ENCODE assay signal across 17 cellular contexts in genomic region chr10:44424298-44424697, GRCh38. TPM values are rescaled to one million over a fixed set of nuclear protein-coding genes. Genes with fewer than 3 reads are reported as not detected.
DNase-seq lines count a peak whose midpoint lies in the region; FAIRE-seq and TF ChIP-seq lines count a peak whose summit lies in the region.
"Had no signal": no experiment of that assay in that cellular context is flagged by ENCODE, and none has a peak within 500 bp of the region (broad histone marks: within the 10 kb centered on the region; RNA-seq: fewer than 3 reads in every experiment).

No MANE protein-coding gene starts in this region.

- H3K4me3 ChIP-seq in H1 (ENCODE audit: extremely low read depth in 1 of 4, insufficient read depth in 2 of 4, low read depth in 3 of 4, low read length in 4 of 4) = no peak overlapping the region
- H3K4me3 ChIP-seq in neural progenitor cell = no peak overlapping the region
- no peak overlapping the region for H3K4me3 ChIP-seq in CD8-positive, alpha-beta memory T cell (ENCODE audit: low read length)
- H3K4me3 ChIP-seq: BLaER1 treated with 17β-estradiol and CSF1 and Interleukin-3, amounts not matched to agents 10 nM and 100 nM; GM23248; HAP-1 had no signal

- H2AFZ ChIP-seq in H1 (ENCODE audit: low read length) (no peak overlapping the region), neural progenitor cell (replicated peaks) (peak overlapping the region; percentile 26)
- H2AFZ ChIP-seq: GM23248 had no signal

- H3K27ac Mint-ChIP-seq in neural progenitor cell = peak overlapping the region; percentile 63
- no peak overlapping the region for H3K27ac Mint-ChIP-seq in CD8-positive, alpha-beta memory T cell
- H3K27ac Mint-ChIP-seq: CD4-positive, CD25-positive, alpha-beta regulatory T cell had no signal

- FAIRE-seq in H1 (lab: Jason Lieb, UNC) = no peak
- FAIRE-seq in urothelium cell line (lab: Jason Lieb, UNC) = no peak
- FAIRE-seq: GM12892, HepG2, HTR-8/SVneo had no signal

- H4K91ac ChIP-seq in H1 (replicated peaks; ENCODE audit: insufficient read length, low read length) = no peak overlapping the region

- H3K4me1 Mint-ChIP-seq in neural progenitor cell = no peaks in the 10 kb centered on the region
- peaks cover 0 to 8% (median 0%) of the 10 kb centered on the region in 3 donors for H3K4me1 Mint-ChIP-seq in CD8-positive, alpha-beta memory T cell
- H3K4me1 Mint-ChIP-seq: CD4-positive, CD25-positive, alpha-beta regulatory T cell had no signal

- no peak overlapping the region for H4K8ac ChIP-seq in H1 (ENCODE audit: extremely low read depth, insufficient read depth, low read length)

- H3K23ac ChIP-seq in H1 (ENCODE audit: insufficient read length) = no peak overlapping the region

- H3K36me3 ChIP-seq in H1 (ENCODE audit: control insufficient read depth in 2 of 4, insufficient read depth in 4 of 4, low read length in 3 of 4) (no peaks in the 10 kb centered on the region), neural progenitor cell (no peaks in the 10 kb centered on the region)
- H3K36me3 ChIP-seq in CD8-positive, alpha-beta memory T cell (ENCODE audit: insufficient read depth, low read length) = no peaks in the 10 kb centered on the region
- H3K36me3 ChIP-seq: BLaER1 treated with 17β-estradiol and CSF1 and Interleukin-3, amounts not matched to agents 10 nM and 100 nM; HAP-1 had no signal

- no peak for TF ChIP-seq EP300 in H1 (IDR thresholded peaks at IDR 0.05; ENCODE audit: borderline replicate concordance in 1 of 2, low read depth in 2 of 2, low read length in 2 of 2)

- no peaks in the 10 kb centered on the region for H3K36me3 Mint-ChIP-seq in neural progenitor cell
- no peaks in the 10 kb centered on the region for H3K36me3 Mint-ChIP-seq in CD8-positive, alpha-beta memory T cell
- H3K36me3 Mint-ChIP-seq: CD4-positive, CD25-positive, alpha-beta regulatory T cell had no signal

- no peaks in the 10 kb centered on the region for H3K79me1 ChIP-seq in H1 (ENCODE audit: low read depth, low read length)

- TF ChIP-seq CTCF in H1 (IDR thresholded peaks at IDR 0.05; ENCODE audit: control extremely low read depth in 1 of 3, insufficient read depth in 1 of 3, low read depth in 1 of 3, low read length in 3 of 3) = no peak
- TF ChIP-seq CTCF in neural progenitor cell (IDR thresholded peaks at IDR 0.05) = no peak

- H2BK120ac ChIP-seq in H1 (replicated peaks; ENCODE audit: low read depth, low read length) = no peak overlapping the region

- peak; percentile 1 for DNase-seq in GM03348 (ENCODE audit: low spot score)
- no peak for DNase-seq in H1 (ENCODE audit: low read depth in 1 of 2, low spot score in 2 of 2)
- no peak for DNase-seq in neural progenitor cell (ENCODE audit: low spot score)
- peak; percentile 3 for DNase-seq in urothelium cell line (ENCODE audit: low spot score)
- no peak for DNase-seq in NCI-H1092 treated with DMSO at 0.1 percent for 48 hours (lab: John Stamatoyannopoulos, UW)
- DNase-seq in COR-L47 (lab: John Stamatoyannopoulos, UW) = no peak
- DNase-seq in CD8-positive, alpha-beta memory T cell = no peak
- DNase-seq: 8988T; CD4-positive, CD25-positive, alpha-beta regulatory T cell; DMS79; GM23248 had no signal

- no peak overlapping the region for H3K4ac ChIP-seq in H1 (replicated peaks; ENCODE audit: insufficient read length, low read depth, low read length)

- H3K79me2 ChIP-seq in H1 (ENCODE audit: control insufficient read depth in 1 of 2, insufficient read depth in 2 of 2, low read length in 2 of 2) (no peaks in the 10 kb centered on the region), neural progenitor cell (ENCODE audit: low read depth) (no peaks in the 10 kb centered on the region)

- H4K20me1 ChIP-seq in H1 (replicated peaks in 1 of 2; ENCODE audit: control insufficient read depth in 1 of 2, insufficient read depth in 2 of 2, low read length in 2 of 2) (no peaks in the 10 kb centered on the region), neural progenitor cell (ENCODE audit: low read depth) (no peaks in the 10 kb centered on the region)
- H4K20me1 ChIP-seq: BLaER1 treated with 17β-estradiol and CSF1 and Interleukin-3, amounts not matched to agents 10 nM and 100 nM had no signal

- H3K27me3 Mint-ChIP-seq in neural progenitor cell (ENCODE audit: insufficient read depth, low read depth) = peaks cover 12% of the 10 kb centered on the region
- H3K27me3 Mint-ChIP-seq in CD8-positive, alpha-beta memory T cell = no peaks in the 10 kb centered on the region
- H3K27me3 Mint-ChIP-seq: CD4-positive, CD25-positive, alpha-beta regulatory T cell had no signal

- no peak overlapping the region for H4K5ac ChIP-seq in H1 (ENCODE audit: insufficient read length, low read depth, low read length)

- no peak overlapping the region for H2BK12ac ChIP-seq in H1 (ENCODE audit: low read depth, low read length)

- H3K56ac ChIP-seq in H1 (replicated peaks; ENCODE audit: insufficient read length, low read depth, low read length) = no peak overlapping the region

- no peak overlapping the region for H2BK5ac ChIP-seq in H1 (ENCODE audit: low read depth, low read length)

- peak overlapping the region; percentile 39; the same call in 1 of the 2 replicates for H3K18ac ChIP-seq in H1 (ENCODE audit: extremely low read depth, low read length)

- H3K4me1 ChIP-seq in H1 (replicated peaks in 1 of 4; ENCODE audit: control insufficient read depth in 3 of 4, insufficient read depth in 4 of 4, low read length in 3 of 4) (0 out of 7 replicates have a peak, but pooled peaks cover 0 to 2% (median 0%) of the 10 kb centered on the region in 4 experiments), neural progenitor cell (no peaks in the 10 kb centered on the region)
- no peaks in the 10 kb centered on the region for H3K4me1 ChIP-seq in CD8-positive, alpha-beta memory T cell (ENCODE audit: insufficient read depth, low read length)
- H3K4me1 ChIP-seq: HAP-1 had no signal

- H3K9ac ChIP-seq in H1 (replicated peaks in 1 of 4; ENCODE audit: extremely low read depth in 1 of 4, low read depth in 3 of 4, low read length in 3 of 4) (no peak overlapping the region), neural progenitor cell (no peak overlapping the region)
- H3K9ac ChIP-seq: BLaER1 treated with 17β-estradiol and CSF1 and Interleukin-3, amounts not matched to agents 10 nM and 100 nM; GM23248 had no signal

- CTCF ChIA-PET in H1 (lab: Charles Lee; ENCODE audit: partially characterized antibody) = interaction anchor here (0.9 to 1.0 kb wide), 2 partner anchors 38 to 116 kb away, joined by 3 read pairs; no protein-coding TSS in a partner anchor
- CTCF ChIA-PET in CD8-positive, alpha-beta memory T cell (lab: Charles Lee) = no interaction called here

- no peak overlapping the region for H2BK20ac ChIP-seq in H1 (ENCODE audit: low read length)

- no peak overlapping the region for H2AK5ac ChIP-seq in H1 (ENCODE audit: low read depth, low read length)

- no peak overlapping the region for H3K14ac ChIP-seq in H1 (ENCODE audit: insufficient read length)

- POLR2A ChIA-PET in H1 (lab: Charles Lee; ENCODE audit: partially characterized antibody) = interaction anchor here (0.8 kb wide), 1 partner anchor 42 kb away, joined by 4 read pairs; no protein-coding TSS in a partner anchor
- POLR2A ChIA-PET in CD8-positive, alpha-beta memory T cell (lab: Charles Lee) = no interaction called here

- H3K23me2 ChIP-seq in H1 (ENCODE audit: low read depth, low read length) = no peaks in the 10 kb centered on the region; the same call in 1 of the 2 replicates

- peaks cover 4% of the 10 kb centered on the region for H3K9me3 Mint-ChIP-seq in neural progenitor cell
- no peaks in the 10 kb centered on the region for H3K9me3 Mint-ChIP-seq in CD8-positive, alpha-beta memory T cell

- no peak overlapping the region for H3K4me3 Mint-ChIP-seq in neural progenitor cell
- no peak overlapping the region for H3K4me3 Mint-ChIP-seq in CD8-positive, alpha-beta memory T cell
- H3K4me3 Mint-ChIP-seq: CD4-positive, CD25-positive, alpha-beta regulatory T cell had no signal

- H3K27me3 ChIP-seq in H1 (replicated peaks in 1 of 4; ENCODE audit: control insufficient read depth in 3 of 4, extremely low read depth in 1 of 4, insufficient read depth in 3 of 4, low read length in 3 of 4) (no peaks in the 10 kb centered on the region), neural progenitor cell (no peaks in the 10 kb centered on the region)
- no peaks in the 10 kb centered on the region for H3K27me3 ChIP-seq in CD8-positive, alpha-beta memory T cell (ENCODE audit: insufficient read depth, low read length, poor library complexity, severe bottlenecking)
- H3K27me3 ChIP-seq: BLaER1 treated with 17β-estradiol and CSF1 and Interleukin-3, amounts not matched to agents 10 nM and 100 nM had no signal

- H2BK15ac ChIP-seq in H1 (ENCODE audit: low read length) = no peak overlapping the region

- no peak for TF ChIP-seq POLR2A in H1 (IDR thresholded peaks at IDR 0.05; ENCODE audit: control extremely low read depth in 1 of 2, low read depth in 2 of 2, low read length in 2 of 2)

- 0 out of 4 replicates have a peak, but pooled peaks cover 0 to 3% of the 10 kb centered on the region in 2 experiments for H3K9me3 ChIP-seq in H1 (ENCODE audit: insufficient read depth in 2 of 2, low read depth in 1 of 2, low read length in 1 of 2)
- H3K9me3 ChIP-seq in neural progenitor cell (ENCODE audit: low read depth) = no peaks in the 10 kb centered on the region
- no peaks in the 10 kb centered on the region for H3K9me3 ChIP-seq in CD8-positive, alpha-beta memory T cell (ENCODE audit: low read length)
- H3K9me3 ChIP-seq: HAP-1 had no signal

- H3K27ac ChIP-seq in H1 (ENCODE audit: low read depth, low read length) (no peak overlapping the region), neural progenitor cell (no peak overlapping the region)
- H3K27ac ChIP-seq in CD8-positive, alpha-beta memory T cell (ENCODE audit: low read depth, low read length) = no peak overlapping the region
- H3K27ac ChIP-seq: BLaER1 treated with 17β-estradiol and CSF1 and Interleukin-3, amounts not matched to agents 10 nM and 100 nM; GM23248 had no signal

- H3K4me2 ChIP-seq in H1 (ENCODE audit: insufficient read depth in 1 of 2, low read depth in 2 of 2, low read length in 2 of 2) (no peak overlapping the region), neural progenitor cell (no peak overlapping the region)
- H3K4me2 ChIP-seq: BLaER1 treated with 17β-estradiol and CSF1 and Interleukin-3, amounts not matched to agents 10 nM and 100 nM had no signal

- WGBS in H1 (ENCODE audit: extremely low coverage in 1 of 2, insufficient coverage in 1 of 2, insufficient read length in 1 of 2, insufficient replicate concordance in 2 of 2, low coverage in 1 of 2, low lambda C conversion rate in 2 of 2, missing lambda C conversion rate in 1 of 2), 2 experiments = 83% methylated on average over 5 of the region's 5 CpGs; no CpG with 5 or more reads in 1 of the 2 experiments

- TF ChIP-seq RAD21 in H1 (IDR thresholded peaks at IDR 0.05 in 1 of 2, conservative IDR thresholded peaks at IDR 0.05 in 1 of 2; ENCODE audit: low read depth in 2 of 2, low read length in 2 of 2) = no peak

- H3F3A ChIP-seq in neural progenitor cell (ENCODE audit: low read depth) = no peaks in the 10 kb centered on the region

RNA-seq across cellular contexts. Expression of gene CXCL12, which starts 39.4 kb away (rescaled TPM):
- total RNA-seq in H1 (2021; fragmentation: NEBNext Ultra II Directional; extraction: Animal tissue kit (Norgen Biotek cat#: 25700)) = 48.0 and 51.4 TPM in 2 replicates
- polyA plus RNA-seq in H1 (2011; rRNA removed) = 53.8 and 79.9 TPM in 2 replicates
- polyA plus RNA-seq in H1 (2011; cell fraction: cytosol; rRNA removed) = 46.6 TPM
- polyA plus RNA-seq in H1 (2011; cell fraction: nucleus; rRNA removed) = 67.1 TPM
- polyA plus RNA-seq in H1 (2012, experiment 1 of 2) = 33.5 to 42.8 TPM (median 37.2 TPM) in 4 replicates
- polyA plus RNA-seq in H1 (2012, experiment 2 of 2) = 30.6 TPM
- polyA plus RNA-seq in H1 (2013, experiment 1 of 2) = 68.4 TPM
- polyA plus RNA-seq in H1 (2013, experiment 2 of 2) = 78.8 TPM
- 21.6 and 32.5 TPM in 2 replicates for polyA minus RNA-seq in H1 (2011; rRNA and poly(A)+ RNA removed)
- polyA minus RNA-seq in H1 (2011; cell fraction: cytosol; rRNA and poly(A)+ RNA removed) = 25.7 TPM
- polyA minus RNA-seq in H1 (2011; cell fraction: nucleus; rRNA and poly(A)+ RNA removed) = 36.3 TPM
- total RNA-seq in neural progenitor cell (ENCODE audit: low replicate concordance) = 0.09 and 0.74 TPM in 2 replicates
- total RNA-seq in CD8-positive, alpha-beta memory T cell = not detected
- not detected for polyA plus RNA-seq in CD8-positive, alpha-beta memory T cell
- total RNA-seq: CD4-positive, CD25-positive, alpha-beta regulatory T cell; G401; HepG2 had no signal
- polyA plus RNA-seq: CD4-positive, CD25-positive, alpha-beta regulatory T cell; HepG2 had no signal

Comparison
In these comparisons a context has a peak if more than half of its experiments do, and no peak if none do; other contexts are left out.
1. DNase-seq: peak in GM03348 (single experiment) and urothelium cell line (single experiment); none in H1 (0 of 2), neural progenitor cell (single experiment), NCI-H1092 treated with DMSO at 0.1 percent for 48 hours (single experiment), COR-L47 (single experiment) and CD8-positive, alpha-beta memory T cell (0 of 5).
2. RNA of gene CXCL12, which starts 39.4 kb away (total RNA-seq): 48.0 to 51.4 TPM in H1; 0.09 to 0.74 TPM in neural progenitor cell and not detected in CD8-positive, alpha-beta memory T cell; every median in the first group is over 10 times any median in the second.